ENCODE assay signal across 9 cellular contexts in the genomic region with DNA sequence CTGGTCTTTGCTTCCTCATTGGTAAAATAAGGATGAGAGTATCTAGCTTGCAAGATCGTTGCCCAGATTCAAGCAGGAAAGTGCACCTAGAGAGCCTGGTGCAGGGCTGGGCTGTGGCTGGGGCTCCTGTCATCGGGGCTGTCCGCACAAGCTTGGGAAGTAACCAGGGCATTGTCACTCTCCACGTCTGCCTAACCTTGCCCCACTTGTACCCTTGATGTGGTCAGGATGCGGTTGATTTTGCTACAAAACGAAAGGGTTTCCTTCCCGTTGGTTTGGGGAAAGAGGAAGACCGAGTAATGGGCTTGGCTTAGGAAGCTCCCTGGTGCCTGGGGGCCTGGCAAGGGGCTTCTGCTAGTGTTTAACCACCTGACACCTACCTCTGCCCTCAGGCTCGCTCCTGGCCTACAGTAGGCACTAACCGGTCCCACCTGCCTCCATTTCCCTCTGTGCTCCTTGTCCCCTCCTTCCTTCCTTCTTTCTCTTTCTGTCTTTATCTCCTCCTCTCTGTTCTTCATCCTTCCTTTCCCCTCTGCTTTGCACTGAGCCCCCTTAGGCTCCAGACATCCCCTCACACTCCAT. TPM values are rescaled to one million over a fixed set of nuclear protein-coding genes. Genes with fewer than 3 reads are reported as not detected.
DNase-seq lines count a peak whose midpoint lies in the region; FAIRE-seq and TF ChIP-seq lines count a peak whose summit lies in the region.
"Had no signal": no experiment of that assay in that cellular context is flagged by ENCODE, and none has a peak within 500 bp of the region (broad histone marks: within the 10 kb centered on the region; RNA-seq: fewer than 3 reads in every experiment).

No MANE protein-coding gene starts in this region.

- H3K27me3 ChIP-seq in HL-60 (ENCODE audit: insufficient read depth, poor library complexity, severe bottlenecking), result no peaks in the 10 kb centered on the region
- H3K27me3 ChIP-seq: thyroid gland had no signal

- no peaks in the 10 kb centered on the region for H3K9me3 ChIP-seq in kidney (ENCODE audit: control insufficient read depth in 1 of 2, low read length in 2 of 2)
- H3K9me3 ChIP-seq: thyroid gland had no signal

- no peak overlapping the region for H3K4me3 Mint-ChIP-seq in T-helper 2 cell treated with Interferon-gamma antibody and Interleukin-4, amounts not matched to agents 5 μg/mL and 100 μg/mL, for 36 hours

- H3K27ac Mint-ChIP-seq in T-helper 2 cell treated with Interferon-gamma antibody and Interleukin-4, amounts not matched to agents 5 μg/mL and 100 μg/mL, for 36 hours, result no peak overlapping the region

- no peak overlapping the region; the same call in 1 of the 2 replicates for H3K27ac ChIP-seq in HL-60 (replicated peaks)
- H3K27ac ChIP-seq in kidney (ENCODE audit: low read depth in 2 of 2, low read length in 2 of 2), result no peak overlapping the region
- H3K27ac ChIP-seq: thyroid gland had no signal

- H3K4me1 ChIP-seq in kidney (ENCODE audit: control insufficient read depth in 1 of 2, insufficient read depth in 1 of 2, low read depth in 1 of 2, low read length in 2 of 2), result peaks cover 5 to 10% of the 10 kb centered on the region in 2 donors

- H3K9ac ChIP-seq in kidney (ENCODE audit: low read length in 2 of 2), result no peak overlapping the region

- DNase-seq in CD1c-positive myeloid dendritic cell (ENCODE audit: extremely low spot score) (peak; percentile 16), HL-60 (ENCODE audit: low read depth in 1 of 2, low spot score in 1 of 2) (peak; percentile 79 to 96), epithelial cell of proximal tubule (ENCODE audit: low read depth) (no peak), kidney (no peak), T-helper 9 cell (no peak), NCI-H146 (lab: John Stamatoyannopoulos, UW) (no peak)
- peak; percentile 45 for DNase-seq in T-helper 2 cell treated with Interferon-gamma antibody and Interleukin-4, amounts not matched to agents 5 μg/mL and 100 μg/mL, for 36 hours (ENCODE audit: low spot score)
- DNase-seq: thyroid gland had no signal

- H3K36me3 ChIP-seq in kidney (ENCODE audit: control insufficient read depth in 1 of 2, insufficient read depth in 2 of 2, low read length in 2 of 2), result peaks cover 3 to 7% of the 10 kb centered on the region in 2 donors

- no peaks in the 10 kb centered on the region for H3K9me3 Mint-ChIP-seq in T-helper 2 cell treated with Interferon-gamma antibody and Interleukin-4, amounts not matched to agents 5 μg/mL and 100 μg/mL, for 36 hours

- no peak for FAIRE-seq in kidney (lab: Jason Lieb, UNC)
- FAIRE-seq: endothelial cell of umbilical vein had no signal

- intact Hi-C loops in kidney (cut with DNase I), result loop anchor here (5.0 kb wide), 1 partner anchor 177 kb away; no protein-coding TSS in a partner anchor

- TF ChIP-seq CTCF in HL-60 (IDR thresholded peaks at IDR 0.05; ENCODE audit: insufficient read depth, low read length) (no peak), epithelial cell of proximal tubule (conservative IDR thresholded peaks at IDR 0.05; ENCODE audit: low read depth, low read length) (no peak), kidney (IDR thresholded peaks at IDR 0.05; ENCODE audit: borderline replicate concordance, extremely low read depth, insufficient read depth) (no peak)

- H3K36me3 Mint-ChIP-seq in T-helper 2 cell treated with Interferon-gamma antibody and Interleukin-4, amounts not matched to agents 5 μg/mL and 100 μg/mL, for 36 hours (ENCODE audit: low read depth), result peaks cover 23% of the 10 kb centered on the region

- H3K4me1 Mint-ChIP-seq in T-helper 2 cell treated with Interferon-gamma antibody and Interleukin-4, amounts not matched to agents 5 μg/mL and 100 μg/mL, for 36 hours (ENCODE audit: low read depth), result peaks cover 16% of the 10 kb centered on the region

- H3K4me3 ChIP-seq in HL-60 (replicated peaks; ENCODE audit: insufficient read depth, low read length), result no peak overlapping the region
- H3K4me3 ChIP-seq in epithelial cell of proximal tubule (ENCODE audit: low read depth, low read length), result peak overlapping the region; percentile 35
- H3K4me3 ChIP-seq in kidney (ENCODE audit: low read length in 2 of 2), result no peak overlapping the region
- H3K4me3 ChIP-seq: thyroid gland had no signal

- H3K27me3 Mint-ChIP-seq in T-helper 2 cell treated with Interferon-gamma antibody and Interleukin-4, amounts not matched to agents 5 μg/mL and 100 μg/mL, for 36 hours (ENCODE audit: low read depth), result no peaks in the 10 kb centered on the region

RNA-seq across cellular contexts. Expression of gene MVK, which starts 21.8 kb away (rescaled TPM):
- total RNA-seq in epithelial cell of proximal tubule, result 28.5 and 47.1 TPM in 2 replicates
- total RNA-seq in kidney, result 40.0 TPM
- 48.1 TPM for polyA plus RNA-seq in kidney (ENCODE audit: insufficient read depth, low read depth, low replicate concordance)

RNA-seq across cellular contexts. Expression of gene MMAB, which starts 22.1 kb away (rescaled TPM):
- total RNA-seq in epithelial cell of proximal tubule, result 33.3 and 88.4 TPM in 2 replicates
- 42.9 TPM for total RNA-seq in kidney
- 96.3 TPM for polyA plus RNA-seq in kidney (ENCODE audit: insufficient read depth, low read depth, low replicate concordance)

Comparison
In these comparisons a context has a peak if more than half of its experiments do, and no peak if none do; other contexts are left out.
1. DNase-seq: peak in CD1c-positive myeloid dendritic cell (single experiment), HL-60 (2 of 2) and T-helper 2 cell treated with Interferon-gamma antibody and Interleukin-4, amounts not matched to agents 5 μg/mL and 100 μg/mL, for 36 hours (single experiment); none in epithelial cell of proximal tubule (single experiment), kidney (single experiment), T-helper 9 cell (single experiment) and NCI-H146 (single experiment).